Comparison of ENCODE assay signal across 25 cellular contexts in the genomic region with DNA sequence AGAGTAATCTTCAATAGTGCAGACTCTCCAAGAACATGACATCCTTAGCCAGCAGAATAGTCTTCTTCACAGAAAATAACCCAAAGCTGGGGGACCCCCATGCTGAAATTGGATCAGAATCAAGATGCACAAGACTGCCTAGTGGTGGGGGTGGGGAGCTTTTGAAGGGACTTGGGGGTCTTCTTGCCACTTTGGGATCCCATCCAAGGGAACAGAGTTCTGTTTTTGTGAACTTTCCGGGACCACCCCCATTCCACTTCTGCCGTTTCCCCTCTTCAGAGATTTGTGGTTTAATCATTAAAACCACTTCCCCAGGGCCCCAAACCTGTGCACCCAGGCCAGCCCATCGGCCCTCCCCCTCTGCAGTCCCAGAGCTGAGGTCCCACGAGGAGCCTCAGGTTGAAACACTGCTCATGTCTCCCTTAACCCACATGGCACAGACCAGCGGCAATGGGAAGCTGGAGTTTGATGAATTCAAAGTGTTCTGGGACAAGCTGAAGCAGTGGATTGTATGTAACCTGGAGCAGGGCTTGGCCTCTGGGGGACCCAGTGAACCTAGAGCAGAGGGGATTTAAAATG. TPM values are rescaled to one million over a fixed set of nuclear protein-coding genes. Genes with fewer than 3 reads are reported as not detected.
"Had no signal": no experiment of that assay in that cellular context is flagged by ENCODE, and none has a peak within 500 bp of the region (broad histone marks: within the 10 kb centered on the region; RNA-seq: fewer than 3 reads in every experiment).

No MANE protein-coding gene starts in this region.

- H3K4me1 Mint-ChIP-seq: immature natural killer cell, naive B cell had no signal

- H3K27ac Mint-ChIP-seq: immature natural killer cell, naive B cell, nephron had no signal

- ATAC-seq: left colon, left ventricle myocardium superior, upper lobe of right lung had no signal

- H3K27me3 ChIP-seq: sigmoid colon, tibial artery, upper lobe of right lung had no signal

- H3K4me3 Mint-ChIP-seq: immature natural killer cell, naive B cell, nephron had no signal

- H3K9me3 Mint-ChIP-seq: immature natural killer cell, naive B cell, nephron had no signal

- H3K36me3 ChIP-seq: esophagus squamous epithelium, neutrophil, sigmoid colon, tibial artery, upper lobe of right lung had no signal

- H3K9me3 ChIP-seq: esophagus squamous epithelium, neutrophil, sigmoid colon, tibial artery, upper lobe of right lung had no signal

- DNase-seq: central memory CD4-positive, alpha-beta T cell; effector memory CD4-positive, alpha-beta T cell; esophagus squamous epithelium; foreskin fibroblast; immature natural killer cell; kidney; left colon; left ventricle myocardium superior; mesenchymal stem cell; naive B cell; posterior cingulate gyrus; sigmoid colon; stimulated activated CD4-positive, alpha-beta T cell treated with anti-CD3 and anti-CD28 coated beads, Interleukin-2, amount 100 ng/mL, for 24 hours; stimulated activated CD4-positive, alpha-beta T cell treated with anti-CD3 and anti-CD28 coated beads, Interleukin-4, amount 100 ng/mL, for 4 hours; stimulated activated naive CD4-positive, alpha-beta T cell; tibial artery; upper lobe of right lung had no signal

- H3K36me3 Mint-ChIP-seq: immature natural killer cell, naive B cell had no signal

- H3K27ac ChIP-seq: epithelial cell of prostate, esophagus squamous epithelium, neutrophil, sigmoid colon, skin epidermis, tibial artery, upper lobe of right lung had no signal

- H3K4me1 ChIP-seq: esophagus squamous epithelium, sigmoid colon, tibial artery, upper lobe of right lung had no signal

- H3K4me3 ChIP-seq: esophagus squamous epithelium, lung, sigmoid colon, skin epidermis, tibial artery, upper lobe of right lung had no signal

RNA-seq across cellular contexts. Expression of a gene that starts 44.9 kb away (rescaled TPM):
- total RNA-seq: osteoblast, pulmonary artery endothelial cell, temporal lobe had no signal
- polyA plus RNA-seq: immature natural killer cell had no signal
